12 cellular contexts compared by ENCODE assay signal in genomic region chr17:1090454-1091189, GRCh38.
DNase-seq lines count a peak whose midpoint lies in the region; ATAC-seq and TF ChIP-seq lines count a peak whose summit lies in the region.
"Had no signal": no experiment of that assay in that cellular context is flagged by ENCODE, and none has a peak within 500 bp of the region (broad histone marks: within the 10 kb centered on the region; RNA-seq: fewer than 3 reads in every experiment).

No MANE protein-coding gene starts in this region.

- H3K4me3 Mint-ChIP-seq in CD4-positive, alpha-beta T cell = no peak overlapping the region
- H3K4me3 Mint-ChIP-seq: natural killer cell had no signal

- H3K36me3 ChIP-seq in mammary epithelial cell (ENCODE audit: insufficient read depth, low read length) (no peaks in the 10 kb centered on the region), thymus (ENCODE audit: control insufficient read depth, insufficient read depth) (peaks cover 38% of the 10 kb centered on the region)

- ATAC-seq in CD4-positive, alpha-beta T cell (ENCODE audit: poor library complexity) = no peak
- ATAC-seq in left lobe of liver = no peak
- ATAC-seq: activated naive CD4-positive, alpha-beta T cell treated with anti-CD3 and anti-CD28 coated beads, Interleukin-2, amount 50 U/mL, for 72 hours; natural killer cell had no signal

- TF ChIP-seq CTCF in mammary epithelial cell (conservative IDR thresholded peaks at IDR 0.05 in 1 of 2, IDR thresholded peaks at IDR 0.05 in 1 of 2; ENCODE audit: extremely low read depth in 1 of 2, insufficient read depth in 1 of 2, low read depth in 1 of 2, low read length in 2 of 2) = no peak
- TF ChIP-seq CTCF in CD4-positive, alpha-beta T cell (IDR thresholded peaks at IDR 0.05) = no peak

- CTCF ChIA-PET in mammary epithelial cell (lab: Charles Lee; ENCODE audit: low non-redundant PET) = no interaction called here
- CTCF ChIA-PET in CD4-positive, alpha-beta T cell (lab: Charles Lee) = no interaction called here

- no peaks in the 10 kb centered on the region for H4K20me1 ChIP-seq in mammary epithelial cell (ENCODE audit: insufficient read depth, low read length)

- H3K4me1 ChIP-seq in mammary epithelial cell (ENCODE audit: insufficient read depth, low read length) = peaks cover 39% of the 10 kb centered on the region
- H3K4me1 ChIP-seq in thymus (ENCODE audit: control insufficient read depth, insufficient read depth, low read length) = no peaks in the 10 kb centered on the region

- H3K27ac Mint-ChIP-seq in CD4-positive, alpha-beta T cell = no peak overlapping the region
- H3K27ac Mint-ChIP-seq: natural killer cell had no signal

- peaks cover 42% of the 10 kb centered on the region for H3K36me3 Mint-ChIP-seq in CD4-positive, alpha-beta T cell (ENCODE audit: low read depth)
- H3K36me3 Mint-ChIP-seq: activated naive CD4-positive, alpha-beta T cell treated with anti-CD3 and anti-CD28 coated beads, Interleukin-2, amount 50 U/mL, for 72 hours; natural killer cell had no signal

- peaks cover under 1% of the 10 kb centered on the region for H3K4me1 Mint-ChIP-seq in CD4-positive, alpha-beta T cell (ENCODE audit: low read depth)

- H3K27me3 ChIP-seq in mammary epithelial cell (ENCODE audit: insufficient read depth, low read length) (no peaks in the 10 kb centered on the region), thymus (ENCODE audit: control insufficient read depth, insufficient read depth) (no peaks in the 10 kb centered on the region)
- no peaks in the 10 kb centered on the region for H3K27me3 ChIP-seq in CD4-positive, alpha-beta T cell (ENCODE audit: control insufficient read depth, insufficient read depth, low read length)

- no peaks in the 10 kb centered on the region for H3K9me3 Mint-ChIP-seq in CD4-positive, alpha-beta T cell
- H3K9me3 Mint-ChIP-seq: activated naive CD4-positive, alpha-beta T cell treated with anti-CD3 and anti-CD28 coated beads, Interleukin-2, amount 50 U/mL, for 72 hours; natural killer cell had no signal

- BruUV-seq in mammary epithelial cell (replicated peaks; lab: Mats Ljungman, UMichigan) = no TSS peak

- peak overlapping the region; percentile 4 for H3K4me2 ChIP-seq in mammary epithelial cell (ENCODE audit: insufficient read depth, low read depth, low read length)
- H3K4me2 ChIP-seq: KMS-11 had no signal

- peak; percentile 52 to 73 for DNase-seq in SHP77 (lab: John Stamatoyannopoulos, UW)
- no peak for DNase-seq in SHP77 treated with DMSO at 0.1 percent for 48 hours (lab: John Stamatoyannopoulos, UW)
- no peak for DNase-seq in mammary epithelial cell
- DNase-seq in kidney glomerular epithelial cell (lab: John Stamatoyannopoulos, UW) = peak; percentile 92
- DNase-seq in CD4-positive, alpha-beta T cell = no peak
- DNase-seq in HuH-7.5 (ENCODE audit: low spot score) = no peak
- DNase-seq in left lobe of liver (ENCODE audit: low spot score) = no peak
- DNase-seq: cortex of kidney, natural killer cell had no signal

- peaks cover 3% of the 10 kb centered on the region for H3K79me2 ChIP-seq in mammary epithelial cell (ENCODE audit: insufficient read depth, low read length)

- dilution Hi-C loops in mammary epithelial cell (cut with HindIII; ENCODE audit: low sequenced_read_pairs) = no loop called here

- intact Hi-C loops in mammary epithelial cell (cut with micrococcal nuclease) = no loop called here
- intact Hi-C loops in CD4-positive, alpha-beta T cell (cut with DNase I, micrococcal nuclease) = no loop called here

- no peak overlapping the region for H3K4me3 ChIP-seq in mammary epithelial cell (replicated peaks in 1 of 3; ENCODE audit: insufficient read depth in 1 of 3, low read depth in 2 of 3, low read length in 3 of 3)
- H3K4me3 ChIP-seq in thymus (ENCODE audit: low read length) = no peak overlapping the region

- no peaks in the 10 kb centered on the region for H3K27me3 Mint-ChIP-seq in CD4-positive, alpha-beta T cell

- H3K9me3 ChIP-seq in mammary epithelial cell (replicated peaks; ENCODE audit: insufficient read depth, low read length) (no peaks in the 10 kb centered on the region), thymus (ENCODE audit: control insufficient read depth) (no peaks in the 10 kb centered on the region)
- no peaks in the 10 kb centered on the region for H3K9me3 ChIP-seq in CD4-positive, alpha-beta T cell (ENCODE audit: control insufficient read depth, low read length)

- H2AFZ ChIP-seq in mammary epithelial cell (ENCODE audit: low read depth, low read length) = no peak overlapping the region

- in situ Hi-C loops in mammary epithelial cell (cut with MboI; ENCODE audit: low sequenced_read_pairs in 2 of 2) = no loop called here

- H3K27ac ChIP-seq in mammary epithelial cell (ENCODE audit: insufficient read depth, low read depth, low read length) = no peak overlapping the region
- H3K27ac ChIP-seq in thymus (ENCODE audit: low read depth) = peak overlapping the region; percentile 38
- H3K27ac ChIP-seq in CD4-positive, alpha-beta T cell (ENCODE audit: low read depth, low read length) = no peak overlapping the region
- H3K27ac ChIP-seq: KMS-11 had no signal

- 32% methylated on average over 6 of the region's 19 CpGs for WGBS in mammary epithelial cell (ENCODE audit: low coverage, missing lambda C conversion rate)
- 95% methylated on average over 19 of the region's 19 CpGs for WGBS in thymus

- H3K9ac ChIP-seq in mammary epithelial cell (ENCODE audit: insufficient read depth, low read length) = no peak overlapping the region
- H3K9ac ChIP-seq: KMS-11 had no signal

- POLR2A ChIA-PET in CD4-positive, alpha-beta T cell (lab: Charles Lee) = no interaction called here

Comparison
In these comparisons a context has a peak if more than half of its experiments do, and no peak if none do; other contexts are left out.
1. DNase-seq: peak in SHP77 (2 of 2) and kidney glomerular epithelial cell (single experiment); none in SHP77 treated with DMSO at 0.1 percent for 48 hours (single experiment), mammary epithelial cell (single experiment), CD4-positive, alpha-beta T cell (0 of 10), HuH-7.5 (single experiment) and left lobe of liver (single experiment).